In genomic region chr11:60538627-60539026, GRCh38 we compare ENCODE assay signal across 20 cellular contexts. TPM values are rescaled to one million over a fixed set of nuclear protein-coding genes. Genes with fewer than 3 reads are reported as not detected.
"Had no signal": no experiment of that assay in that cellular context is flagged by ENCODE, and none has a peak within 500 bp of the region (broad histone marks: within the 10 kb centered on the region; RNA-seq: fewer than 3 reads in every experiment).

No MANE protein-coding gene starts in this region.

RNA-seq across cellular contexts. Expression of gene MS4A13, which starts 23.4 kb away (rescaled TPM):
- total RNA-seq: activated naive CD4-positive, alpha-beta T cell treated with anti-CD3 and anti-CD28 coated beads for 36 hours; activated naive CD4-positive, alpha-beta T cell treated with anti-CD3 and anti-CD28 coated beads, Interleukin-2, amount 50 U/mL, for 72 hours; activated naive CD8-positive, alpha-beta T cell treated with anti-CD3 and anti-CD28 coated beads for 36 hours; activated naive CD8-positive, alpha-beta T cell treated with anti-CD3 and anti-CD28 coated beads, Interleukin-2, amount 10 ng/mL, durations not matched to agents 7 days and 5 days; activated T-cell treated with anti-CD3 and anti-CD28 coated beads, Interleukin-2, amount 50 U/mL, for 4 hours; activated T-cell treated with anti-CD3 and anti-CD28 coated beads, Interleukin-2, amount 50 U/mL, for 72 hours; activated T-helper 1 cell treated with anti-CD3 and anti-CD28 coated beads, Interleukin-12 subunit alpha, Interleukin-12 subunit beta, Interleukin-2, Interleukin-4 antibody, amounts not matched to agents 30 ng/mL and 10 ng/mL and 1 ng/mL, durations not matched to agents 14 hours and 24 hours and 36 hours; activated T-helper 17 cell treated with anti-CD3 and anti-CD28 coated beads, Interleukin-2, amount 50 U/mL, for 72 hours; activated T-helper 2 cell treated with anti-CD3 and anti-CD28 coated beads, Interferon-gamma antibody, Interleukin-2, Interleukin-4, amounts not matched to agents 10 μg/mL and 5 μg/mL and 100 μg/mL, durations not matched to agents 14 hours and 24 hours and 36 hours; adrenal gland; aorta; ascending aorta; astrocyte; body of pancreas; breast epithelium; cardiac muscle cell; cardiac septum; cerebellum; chondrocyte had no signal
- polyA plus RNA-seq: adipose tissue, adrenal gland, aorta, cardiac muscle cell had no signal

RNA-seq across cellular contexts. Expression of gene MS4A12, which starts 46.0 kb away (rescaled TPM):
- total RNA-seq: activated naive CD4-positive, alpha-beta T cell treated with anti-CD3 and anti-CD28 coated beads for 36 hours; activated naive CD4-positive, alpha-beta T cell treated with anti-CD3 and anti-CD28 coated beads, Interleukin-2, amount 50 U/mL, for 72 hours; activated naive CD8-positive, alpha-beta T cell treated with anti-CD3 and anti-CD28 coated beads for 36 hours; activated naive CD8-positive, alpha-beta T cell treated with anti-CD3 and anti-CD28 coated beads, Interleukin-2, amount 10 ng/mL, durations not matched to agents 7 days and 5 days; activated T-cell treated with anti-CD3 and anti-CD28 coated beads, Interleukin-2, amount 50 U/mL, for 4 hours; activated T-cell treated with anti-CD3 and anti-CD28 coated beads, Interleukin-2, amount 50 U/mL, for 72 hours; activated T-helper 1 cell treated with anti-CD3 and anti-CD28 coated beads, Interleukin-12 subunit alpha, Interleukin-12 subunit beta, Interleukin-2, Interleukin-4 antibody, amounts not matched to agents 30 ng/mL and 10 ng/mL and 1 ng/mL, durations not matched to agents 14 hours and 24 hours and 36 hours; activated T-helper 17 cell treated with anti-CD3 and anti-CD28 coated beads, Interleukin-2, amount 50 U/mL, for 72 hours; activated T-helper 2 cell treated with anti-CD3 and anti-CD28 coated beads, Interferon-gamma antibody, Interleukin-2, Interleukin-4, amounts not matched to agents 10 μg/mL and 5 μg/mL and 100 μg/mL, durations not matched to agents 14 hours and 24 hours and 36 hours; adrenal gland; aorta; ascending aorta; astrocyte; body of pancreas; cardiac muscle cell; cardiac septum; cerebellum; chondrocyte had no signal
- polyA plus RNA-seq: adrenal gland, cardiac muscle cell had no signal
